In the genomic region with DNA sequence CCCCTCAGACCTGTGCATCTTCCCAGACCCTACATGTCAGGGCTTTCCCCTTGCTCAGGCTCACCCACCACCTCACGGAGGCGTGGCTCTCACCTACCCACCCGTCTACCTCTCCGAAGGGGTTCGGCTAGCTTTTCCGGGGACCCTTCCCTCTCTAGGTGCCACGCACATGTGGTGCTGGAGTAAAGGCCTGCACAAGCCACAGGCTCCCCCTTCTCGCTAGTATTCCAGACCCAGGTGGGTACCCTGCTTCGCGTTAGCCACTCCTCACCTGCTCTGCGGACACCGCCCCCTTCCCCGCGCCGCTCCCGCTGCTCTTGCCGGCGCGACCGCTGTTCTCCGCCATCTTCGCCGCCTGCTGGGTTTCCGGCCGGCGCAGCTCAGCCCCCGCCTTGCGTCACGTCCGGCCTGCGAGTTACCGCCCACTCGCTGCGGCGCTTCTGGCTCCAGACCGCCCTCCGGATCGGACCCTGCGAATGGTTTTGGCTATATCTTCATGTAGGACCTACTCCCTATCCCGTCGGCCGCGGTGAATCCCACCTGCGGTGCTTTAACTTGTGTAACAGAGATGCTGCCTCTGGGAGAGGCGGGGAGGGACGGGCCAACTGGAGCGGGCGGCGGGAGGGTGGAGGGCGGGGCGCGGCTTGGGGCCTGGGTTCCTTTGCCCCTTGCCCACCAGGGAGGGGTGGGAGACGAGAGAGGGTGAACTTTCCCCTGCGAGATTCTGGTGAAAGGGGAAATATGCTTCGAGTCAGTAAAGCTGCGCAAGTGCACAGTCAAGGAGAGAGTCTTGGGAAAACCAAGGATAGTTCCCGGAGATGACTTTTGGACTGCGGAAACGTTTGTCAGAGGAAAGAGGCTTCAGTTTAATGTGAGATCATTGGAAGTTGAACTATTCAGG, we compare ENCODE assay signal across 8 cellular contexts. TPM values are rescaled to one million over a fixed set of nuclear protein-coding genes. Genes with fewer than 3 reads are reported as not detected.
DNase-seq lines count a peak whose midpoint lies in the region; ATAC-seq and TF ChIP-seq lines count a peak whose summit lies in the region.

A gene with protein sequence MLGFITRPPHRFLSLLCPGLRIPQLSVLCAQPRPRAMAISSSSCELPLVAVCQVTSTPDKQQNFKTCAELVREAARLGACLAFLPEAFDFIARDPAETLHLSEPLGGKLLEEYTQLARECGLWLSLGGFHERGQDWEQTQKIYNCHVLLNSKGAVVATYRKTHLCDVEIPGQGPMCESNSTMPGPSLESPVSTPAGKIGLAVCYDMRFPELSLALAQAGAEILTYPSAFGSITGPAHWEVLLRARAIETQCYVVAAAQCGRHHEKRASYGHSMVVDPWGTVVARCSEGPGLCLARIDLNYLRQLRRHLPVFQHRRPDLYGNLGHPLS (plus strand): TSS at position 425 of the 901 bp plus-strand sequence. CDS start 72 bp downstream, at position 497.
A gene with protein sequence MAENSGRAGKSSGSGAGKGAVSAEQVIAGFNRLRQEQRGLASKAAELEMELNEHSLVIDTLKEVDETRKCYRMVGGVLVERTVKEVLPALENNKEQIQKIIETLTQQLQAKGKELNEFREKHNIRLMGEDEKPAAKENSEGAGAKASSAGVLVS (minus strand): TSS at position 357 of the 901 bp plus-strand sequence. CDS start 11 bp downstream, at position 346.

- CTCF ChIA-PET in activated CD4-positive, alpha-beta T cell treated with anti-CD3 and anti-CD28 coated beads, Interleukin-2, amount 10 ng/mL, durations not matched to agents 7 days and 5 days (lab: Charles Lee), result interaction anchor here (0.6 to 3.3 kb wide), 12 partner anchors 8 to 264 kb away, joined by 3 to 25 read pairs (median 3); a partner anchor contains a TSS

- ATAC-seq in HG03432 (IDR thresholded peaks at IDR 0.05; ENCODE audit: unreplicated experiment) (peak; percentile 86), left colon (peak; percentile 82)

- peak within 1 kb of the TSS; percentile 92 for H3K27ac Mint-ChIP-seq in activated CD4-positive, alpha-beta T cell treated with anti-CD3 and anti-CD28 coated beads, Interleukin-2, amount 10 ng/mL, durations not matched to agents 7 days and 5 days

- H3K27me3 Mint-ChIP-seq in activated CD4-positive, alpha-beta T cell treated with anti-CD3 and anti-CD28 coated beads, Interleukin-2, amount 10 ng/mL, durations not matched to agents 7 days and 5 days, result no peaks in the 10 kb centered on the region

- H3K9me3 ChIP-seq in BE2C, result no peaks in the 10 kb centered on the region

- H3K36me3 ChIP-seq in BE2C, result peaks cover 24% of the 10 kb centered on the region

- no peak for TF ChIP-seq CTCF in BE2C (IDR thresholded peaks at IDR 0.05; ENCODE audit: low read depth, low read length)

- intact Hi-C loops in left colon (cut with DNase I, micrococcal nuclease), result no loop called here

- no peaks in the 10 kb centered on the region for H3K27me3 ChIP-seq in BE2C

- DNase-seq in BE2C (peak; percentile 89), NCI-H510A (lab: John Stamatoyannopoulos, UW) (peak; percentile 74), cortex of kidney (lab: John Stamatoyannopoulos, UW) (peak; percentile 19), left colon (peak; percentile 87 to 91)
- peak; percentile 86 for DNase-seq in activated CD4-positive, alpha-beta T cell treated with anti-CD3 and anti-CD28 coated beads, Interleukin-2, amount 10 ng/mL, durations not matched to agents 7 days and 5 days
- DNase-seq in stimulated activated CD4-positive, alpha-beta T cell treated with anti-CD3 and anti-CD28 coated beads, Interleukin-1b, Interleukin-23, amount 100 ng/mL, for 4 hours (ENCODE audit: low read depth in 2 of 2), result peak; percentile 72 to 80

- peaks cover 8% of the 10 kb centered on the region for H3K4me1 ChIP-seq in BE2C

- POLR2A ChIA-PET in activated CD4-positive, alpha-beta T cell treated with anti-CD3 and anti-CD28 coated beads, Interleukin-2, amount 10 ng/mL, durations not matched to agents 7 days and 5 days (lab: Charles Lee), result interaction anchor here (0.7 to 0.8 kb wide), 2 partner anchors 13 to 73 kb away, joined by 3 read pairs; a partner anchor contains a TSS

- H3K4me1 Mint-ChIP-seq in activated CD4-positive, alpha-beta T cell treated with anti-CD3 and anti-CD28 coated beads, Interleukin-2, amount 10 ng/mL, durations not matched to agents 7 days and 5 days, result peaks cover 71% of the 10 kb centered on the region

- H3K4me3 ChIP-seq in BE2C (ENCODE audit: low read depth, low read length), result peak within 1 kb of the TSS; percentile 91

- H3K36me3 Mint-ChIP-seq in activated CD4-positive, alpha-beta T cell treated with anti-CD3 and anti-CD28 coated beads, Interleukin-2, amount 10 ng/mL, durations not matched to agents 7 days and 5 days (ENCODE audit: low read depth), result peaks cover 45% of the 10 kb centered on the region

- no peaks in the 10 kb centered on the region for H3K9me3 Mint-ChIP-seq in activated CD4-positive, alpha-beta T cell treated with anti-CD3 and anti-CD28 coated beads, Interleukin-2, amount 10 ng/mL, durations not matched to agents 7 days and 5 days

- H3K4me3 Mint-ChIP-seq in activated CD4-positive, alpha-beta T cell treated with anti-CD3 and anti-CD28 coated beads, Interleukin-2, amount 10 ng/mL, durations not matched to agents 7 days and 5 days, result peak within 1 kb of the TSS; percentile 94

- TF ChIP-seq POLR2A in GM19193 (IDR thresholded peaks at IDR 0.05; ENCODE audit: extremely low read depth, insufficient read depth, insufficient read length), result peak; percentile 91

RNA-seq across cellular contexts. Expression of the first gene that starts in this region (rescaled TPM):
- polyA plus RNA-seq in BE2C (2012; ENCODE audit: insufficient read depth, insufficient read length, low read depth), result 26.7 TPM
- total RNA-seq in activated CD4-positive, alpha-beta T cell treated with anti-CD3 and anti-CD28 coated beads, Interleukin-2, amount 10 ng/mL, durations not matched to agents 7 days and 5 days, result 10 to 100 TPM; 37.7 to 39.0 TPM
- total RNA-seq in left colon, result 10 to 100 TPM; 74.4 to 76.6 TPM

RNA-seq across cellular contexts. Expression of the second gene that starts in this region (rescaled TPM):
- polyA plus RNA-seq in BE2C (2012; ENCODE audit: insufficient read depth, insufficient read length, low read depth), result 340 TPM
- total RNA-seq in activated CD4-positive, alpha-beta T cell treated with anti-CD3 and anti-CD28 coated beads, Interleukin-2, amount 10 ng/mL, durations not matched to agents 7 days and 5 days, result 10 to 100 TPM; 46.0 to 56.0 TPM
- total RNA-seq in left colon, result 10 to 100 TPM; 30.3 to 38.2 TPM

Comparison
In these comparisons a context has a peak if more than half of its experiments do, and no peak if none do; other contexts are left out.
1. Peak in every context shown above with its lines: DNase-seq, ATAC-seq and H3K4me3 ChIP-seq.
2. DNase-seq: peak in every context shown above with its lines; median percentile 89 in BE2C; 89 in left colon; 86 in activated CD4-positive, alpha-beta T cell treated with anti-CD3 and anti-CD28 coated beads, Interleukin-2, amount 10 ng/mL, durations not matched to agents 7 days and 5 days; 76 in stimulated activated CD4-positive, alpha-beta T cell treated with anti-CD3 and anti-CD28 coated beads, Interleukin-1b, Interleukin-23, amount 100 ng/mL, for 4 hours; 74 in NCI-H510A; 19 in cortex of kidney.